In the genomic region with DNA sequence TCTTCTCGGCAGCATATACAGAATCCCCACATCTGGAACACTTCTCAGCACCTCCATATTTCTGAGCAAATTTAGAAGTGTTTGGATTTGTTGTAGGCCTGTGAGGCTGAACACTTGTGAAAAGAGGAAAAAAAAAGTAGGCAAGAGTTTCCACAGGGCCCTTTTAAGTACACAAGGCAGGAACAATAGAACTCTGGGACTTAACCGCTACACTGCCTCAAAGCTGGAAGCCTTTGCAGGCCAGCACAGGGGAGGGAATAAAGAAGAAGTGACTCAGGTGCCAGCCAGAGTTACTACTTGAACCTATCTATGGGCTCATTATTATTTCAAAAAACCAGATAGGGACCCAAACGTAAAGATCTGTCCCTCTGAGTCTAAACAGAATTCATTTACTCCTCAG, we compare ENCODE assay signal across 28 cellular contexts. TPM values are rescaled to one million over a fixed set of nuclear protein-coding genes. Genes with fewer than 3 reads are reported as not detected.
A peak's percentile ranks its signal among the peaks of the same experiment; 100 is the strongest.
DNase-seq lines count a peak whose midpoint lies in the region; TF ChIP-seq lines count a peak whose summit lies in the region.
"Had no signal": no experiment of that assay in that cellular context is flagged by ENCODE, and none has a peak within 500 bp of the region (broad histone marks: within the 10 kb centered on the region; RNA-seq: fewer than 3 reads in every experiment).

No MANE protein-coding gene starts in this region.

- H3K9me3 ChIP-seq in thyroid gland (no peaks in the 10 kb centered on the region), spleen (peaks cover 0 to 12% (median 9%) of the 10 kb centered on the region in 8 donors)
- H3K9me3 ChIP-seq: Caco-2, pancreas, SJSA1 had no signal

- no peak for TF ChIP-seq POLR2A in thyroid gland (IDR thresholded peaks at IDR 0.05)
- TF ChIP-seq POLR2A in spleen (IDR thresholded peaks at IDR 0.05): no peak

- peak overlapping the region; percentile 1 to 74 (median 56) for H3K27ac ChIP-seq in thyroid gland
- H3K27ac ChIP-seq in spleen: no peak overlapping the region
- H3K27ac ChIP-seq: C4-2B, pancreas, SJSA1, upper lobe of left lung had no signal

- intact Hi-C loops in thyroid gland (cut with DNase I) (no loop called here), spleen (cut with DNase I; ENCODE audit: low total_unique reads) (no loop called here)

- peaks cover 0 to 11% of the 10 kb centered on the region in 2 donors for H3K4me1 ChIP-seq in thyroid gland
- H3K4me1 ChIP-seq in spleen: no peaks in the 10 kb centered on the region
- H3K4me1 ChIP-seq: Caco-2, pancreas, upper lobe of left lung had no signal

- H3K27me3 ChIP-seq in thyroid gland (no peaks in the 10 kb centered on the region), spleen (replicated peaks in 1 of 7) (no peaks in the 10 kb centered on the region)
- H3K27me3 ChIP-seq: pancreas, SJSA1, upper lobe of left lung had no signal

- no peak for TF ChIP-seq CTCF in chondrocyte (IDR thresholded peaks at IDR 0.05)
- no peak for TF ChIP-seq CTCF in nephron progenitor cell (IDR thresholded peaks at IDR 0.05)
- TF ChIP-seq CTCF in thyroid gland (IDR thresholded peaks at IDR 0.05): no peak
- no peak for TF ChIP-seq CTCF in spleen (IDR thresholded peaks at IDR 0.05 in 8 of 11, conservative IDR thresholded peaks at IDR 0.05 in 3 of 11)

- H3K4me3 ChIP-seq in thyroid gland (replicated peaks in 1 of 3) (no peak overlapping the region), spleen (no peak overlapping the region)
- H3K4me3 ChIP-seq: lung, pancreas, SJSA1, upper lobe of left lung had no signal

- WGBS in thyroid gland, 2 donors: 56 to 58% methylated on average over 3 of the region's 3 CpGs
- WGBS in spleen, 5 donors: 83 to 95% (median 91%) methylated on average over 3 of the region's 3 CpGs

- H3K4me1 Mint-ChIP-seq in chondrocyte (ENCODE audit: low read depth) (peaks cover 54% of the 10 kb centered on the region), nephron progenitor cell (peaks cover 53% of the 10 kb centered on the region)
- H3K4me1 Mint-ChIP-seq: activated naive CD8-positive, alpha-beta T cell treated with anti-CD3 and anti-CD28 coated beads, Interleukin-2, amount 10 ng/mL, durations not matched to agents 7 days and 5 days had no signal

- H3K27ac Mint-ChIP-seq in chondrocyte (ENCODE audit: unreplicated experiment) (peak overlapping the region; percentile 54), nephron progenitor cell (peak overlapping the region; percentile 83)
- H3K27ac Mint-ChIP-seq: activated CD4-positive, alpha-beta T cell treated with anti-CD3 and anti-CD28 coated beads, Interleukin-2, amount 10 ng/mL, durations not matched to agents 7 days and 5 days; activated naive CD8-positive, alpha-beta T cell treated with anti-CD3 and anti-CD28 coated beads, Interleukin-2, amount 10 ng/mL, durations not matched to agents 7 days and 5 days; activated T-cell treated with anti-CD3 and anti-CD28 coated beads, Interleukin-2, amount 50 U/mL, for 24 hours; immature natural killer cell; natural killer cell treated with Interleukin-12 subunit alpha and Interleukin-12 subunit beta and Interleukin-15 and Interleukin-18, amount 100 ng/mL, for 72 hours had no signal

- no peaks in the 10 kb centered on the region for H3K27me3 Mint-ChIP-seq in chondrocyte (ENCODE audit: low read depth)
- H3K27me3 Mint-ChIP-seq in nephron progenitor cell (ENCODE audit: low read depth, poor library complexity): peaks cover 4% of the 10 kb centered on the region
- H3K27me3 Mint-ChIP-seq: activated CD4-positive, alpha-beta T cell treated with anti-CD3 and anti-CD28 coated beads, Interleukin-2, amount 10 ng/mL, durations not matched to agents 7 days and 5 days had no signal

- DNase-seq in OCI-M1 (lab: John Stamatoyannopoulos, UW) (peak; percentile 38), chondrocyte (ENCODE audit: low spot score) (no peak), nephron progenitor cell (no peak), thyroid gland (peak; percentile 17 to 32), spleen (no peak), NCI-H2029 (lab: John Stamatoyannopoulos, UW) (no peak)
- DNase-seq in stimulated activated CD4-positive, alpha-beta T cell treated with anti-CD3 and anti-CD28 coated beads, Interleukin-2, amount 100 ng/mL, for 24 hours: no peak
- DNase-seq: activated CD4-positive, alpha-beta T cell treated with anti-CD3 and anti-CD28 coated beads, Interleukin-2, amount 10 ng/mL, durations not matched to agents 7 days and 5 days; activated gamma-delta T cell treated with Interleukin-2 at 50 U/mL for 16 hours; activated naive CD8-positive, alpha-beta T cell treated with anti-CD3 and anti-CD28 coated beads, Interleukin-2, amount 10 ng/mL, durations not matched to agents 7 days and 5 days; activated T-cell treated with anti-CD3 and anti-CD28 coated beads, Interleukin-2, amount 50 U/mL, for 24 hours; Caco-2; DMS53; immature natural killer cell; IMR-90; left cardiac atrium; NCI-H146; NCI-H2171; NCI-H510A; pancreas; RPMI8226; stimulated activated CD4-positive, alpha-beta T cell treated with anti-CD3 and anti-CD28 coated beads, Interleukin-4, amount 100 ng/mL, for 4 hours; upper lobe of left lung had no signal

- H3K36me3 ChIP-seq in thyroid gland: peaks cover 0 to 2% of the 10 kb centered on the region in 2 donors
- peaks cover 0 to 30% (median 4%) of the 10 kb centered on the region in 6 donors for H3K36me3 ChIP-seq in spleen
- H3K36me3 ChIP-seq: pancreas had no signal

- H3K4me3 Mint-ChIP-seq in chondrocyte (ENCODE audit: unreplicated experiment) (no peak overlapping the region), nephron progenitor cell (no peak overlapping the region)
- H3K4me3 Mint-ChIP-seq: activated CD4-positive, alpha-beta T cell treated with anti-CD3 and anti-CD28 coated beads, Interleukin-2, amount 10 ng/mL, durations not matched to agents 7 days and 5 days; activated naive CD8-positive, alpha-beta T cell treated with anti-CD3 and anti-CD28 coated beads, Interleukin-2, amount 10 ng/mL, durations not matched to agents 7 days and 5 days; activated T-cell treated with anti-CD3 and anti-CD28 coated beads, Interleukin-2, amount 50 U/mL, for 24 hours; immature natural killer cell; natural killer cell treated with Interleukin-12 subunit alpha and Interleukin-12 subunit beta and Interleukin-15 and Interleukin-18, amount 100 ng/mL, for 72 hours; WTC11 had no signal

- H3K36me3 Mint-ChIP-seq in chondrocyte (ENCODE audit: low read depth) (peaks cover 58% of the 10 kb centered on the region), nephron progenitor cell (ENCODE audit: low read depth) (peaks cover 90% of the 10 kb centered on the region)

- peaks cover 9% of the 10 kb centered on the region for H3K9me3 Mint-ChIP-seq in chondrocyte (ENCODE audit: low read depth)
- H3K9me3 Mint-ChIP-seq in nephron progenitor cell: peaks cover 16% of the 10 kb centered on the region
- H3K9me3 Mint-ChIP-seq: activated naive CD8-positive, alpha-beta T cell treated with anti-CD3 and anti-CD28 coated beads, Interleukin-2, amount 10 ng/mL, durations not matched to agents 7 days and 5 days; activated T-cell treated with anti-CD3 and anti-CD28 coated beads, Interleukin-2, amount 50 U/mL, for 24 hours; immature natural killer cell; natural killer cell treated with Interleukin-12 subunit alpha and Interleukin-12 subunit beta and Interleukin-15 and Interleukin-18, amount 100 ng/mL, for 72 hours; WTC11 had no signal

RNA-seq across cellular contexts. Expression of gene CSRP2, which starts 18.5 kb away (rescaled TPM):
- 204 to 240 TPM (median 215 TPM) in 3 replicates for total RNA-seq in chondrocyte
- total RNA-seq in thyroid gland: 10 to 100 TPM; 42.1 to 65.1 (median 49.4) TPM
- 10 to 100 TPM in 6 of 7 donors, 1 to 10 TPM in 1; 8.9 to 27.0 (median 15.5) TPM for total RNA-seq in spleen
- 10 to 100 TPM; 25.0 to 38.6 (median 33.3) TPM for polyA plus RNA-seq in spleen

Comparison
In these comparisons a context has a peak if more than half of its experiments do, and no peak if none do; other contexts are left out.
1. DNase-seq: peak in OCI-M1 (single experiment) and thyroid gland (2 of 2); none in chondrocyte (single experiment), nephron progenitor cell (single experiment), spleen (single experiment), NCI-H2029 (single experiment) and stimulated activated CD4-positive, alpha-beta T cell treated with anti-CD3 and anti-CD28 coated beads, Interleukin-2, amount 100 ng/mL, for 24 hours (0 of 2).
2. H3K27ac ChIP-seq: peak in thyroid gland (3 of 3); none in spleen (0 of 8).